17 cellular contexts compared by ENCODE assay signal in genomic region chr2:238855299-238855698, GRCh38. TPM values are rescaled to one million over a fixed set of nuclear protein-coding genes. Genes with fewer than 3 reads are reported as not detected.
DNase-seq lines count a peak whose midpoint lies in the region; ATAC-seq and TF ChIP-seq lines count a peak whose summit lies in the region.
"Had no signal": no experiment of that assay in that cellular context is flagged by ENCODE, and none has a peak within 500 bp of the region (broad histone marks: within the 10 kb centered on the region; RNA-seq: fewer than 3 reads in every experiment).

No MANE protein-coding gene starts in this region.

- TF ChIP-seq CTCF in omental fat pad (IDR thresholded peaks at IDR 0.05) (no peak), prostate gland (IDR thresholded peaks at IDR 0.05) (no peak)

- 92% methylated on average over 9 of the region's 9 CpGs for WGBS in prostate gland

- H3K9me3 ChIP-seq in adipocyte (ENCODE audit: control insufficient read depth, low read length) = no peaks in the 10 kb centered on the region
- no peaks in the 10 kb centered on the region for H3K9me3 ChIP-seq in prostate gland

- peak; percentile 6 for ATAC-seq in omental fat pad (ENCODE audit: low FRiP score)
- ATAC-seq: HepG2, Panc1 had no signal

- DNase-seq in EL (peak; percentile 52), adipocyte (ENCODE audit: low read depth) (peak; percentile 20), omental fat pad (ENCODE audit: low spot score) (no peak), AG20443 (ENCODE audit: low spot score) (no peak), prostate gland (ENCODE audit: low spot score) (no peak), NCI-H510A treated with DMSO at 0.1 percent for 48 hours (lab: John Stamatoyannopoulos, UW) (no peak), NCI-H2171 (lab: John Stamatoyannopoulos, UW) (no peak)
- DNase-seq: C1 segment of cervical spinal cord, DMS 273 treated with DMSO at 0.1 percent for 48 hours, GOT3, KG1, NCI-H1417 treated with DMSO at 0.1 percent for 48 hours, NCI-H2029 treated with DMSO at 0.1 percent for 48 hours, NCI-H510A had no signal

- TF ChIP-seq POLR2A in prostate gland (IDR thresholded peaks at IDR 0.05) = no peak

- H3K36me3 ChIP-seq in adipocyte (ENCODE audit: control insufficient read depth, insufficient read depth, low read length, severe bottlenecking) (peaks cover 58% of the 10 kb centered on the region), prostate gland (no peaks in the 10 kb centered on the region)

- H3K27me3 ChIP-seq in adipocyte (replicated peaks; ENCODE audit: control insufficient read depth, insufficient read depth, low read length) (no peaks in the 10 kb centered on the region), prostate gland (replicated peaks; ENCODE audit: insufficient read depth) (no peaks in the 10 kb centered on the region)

- H3K4me3 ChIP-seq in adipocyte (ENCODE audit: low read length) (peak overlapping the region; percentile 90), prostate gland (no peak overlapping the region)
- H3K4me3 ChIP-seq: SK-N-MC had no signal

- intact Hi-C loops in prostate gland (cut with DNase I) = no loop called here

- H3K27ac ChIP-seq in prostate gland = no peak overlapping the region
- H3K27ac ChIP-seq: SK-N-MC had no signal

- peak overlapping the region; percentile 95 for H3K9ac ChIP-seq in adipocyte (ENCODE audit: low read length)

- H3K4me1 ChIP-seq in adipocyte (ENCODE audit: control insufficient read depth, insufficient read depth, low read length) (peaks cover 61% of the 10 kb centered on the region), prostate gland (replicated peaks) (no peaks in the 10 kb centered on the region)

RNA-seq across cellular contexts. Expression of gene TWIST2, which starts 7.4 kb away (rescaled TPM):
- total RNA-seq in omental fat pad (100 to 1,000 TPM in 2 of 4 donors, 10 to 100 TPM in 2; 90.8 to 141 (median 116) TPM), prostate gland (10 to 100 TPM; 23.5 to 52.9 TPM)

Comparison
In these comparisons a context has a peak if more than half of its experiments do, and no peak if none do; other contexts are left out.
1. DNase-seq: peak in EL (single experiment) and adipocyte (single experiment); none in omental fat pad (single experiment), AG20443 (single experiment), prostate gland (single experiment), NCI-H510A treated with DMSO at 0.1 percent for 48 hours (single experiment) and NCI-H2171 (single experiment).